ENCODE assay signal across 14 cellular contexts in the genomic region with DNA sequence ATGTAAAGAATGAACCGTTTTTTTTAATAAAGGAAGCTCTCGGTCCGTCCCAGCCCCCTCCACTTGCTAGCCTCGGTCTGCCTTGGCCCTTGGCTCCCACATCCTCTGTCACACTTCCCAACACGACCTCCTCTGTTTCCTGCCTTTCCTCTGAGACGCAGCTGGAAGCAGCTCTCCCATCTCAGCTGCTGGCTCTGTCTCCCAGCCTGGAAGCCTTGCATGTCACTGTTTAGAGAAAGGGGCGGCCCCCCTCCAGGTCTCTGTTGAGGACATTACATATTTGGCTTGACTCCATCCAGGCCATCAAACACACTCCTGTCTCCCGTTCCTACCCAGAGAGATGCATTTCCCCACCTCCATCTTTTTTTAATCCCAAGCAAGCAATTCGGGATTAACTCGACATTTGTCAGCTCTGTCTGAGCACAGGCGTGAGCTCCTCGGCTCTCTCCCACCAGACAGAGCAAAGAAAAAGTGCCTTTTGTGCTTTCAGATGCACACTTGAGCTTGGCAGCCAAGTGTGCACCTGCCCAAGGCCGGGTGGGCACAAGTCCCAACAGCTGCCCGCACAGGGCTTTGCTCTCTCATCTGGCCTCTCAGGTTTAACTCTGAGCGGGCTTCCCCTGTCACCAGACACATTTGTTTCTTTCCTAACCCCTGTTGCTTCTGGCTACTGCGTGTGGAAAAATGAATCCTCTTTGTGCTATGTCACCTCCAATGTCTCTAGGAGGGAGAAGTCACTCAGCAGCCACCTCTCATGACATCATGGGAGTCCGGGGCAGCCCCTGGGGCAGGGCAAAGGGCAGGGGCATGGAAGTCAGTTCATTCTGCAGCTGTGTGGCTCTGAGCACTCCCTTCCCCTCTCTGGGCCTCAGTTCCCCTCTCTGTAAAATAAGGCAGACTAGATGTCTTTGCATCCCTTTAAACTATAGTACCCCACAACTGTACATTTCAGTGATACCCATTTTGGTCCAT.
DNase-seq lines count a peak whose midpoint lies in the region; ATAC-seq lines count a peak whose summit lies in the region.
"Had no signal": no experiment of that assay in that cellular context is flagged by ENCODE, and none has a peak within 500 bp of the region (broad histone marks: within the 10 kb centered on the region; RNA-seq: fewer than 3 reads in every experiment).

No MANE protein-coding gene starts in this region.

- ATAC-seq in sciatic nerve: peak; percentile 65
- ATAC-seq: activated CD4-positive, CD25-positive, alpha-beta regulatory T cell treated with anti-CD3 and anti-CD28 coated beads, Interleukin-2, amount 50 U/mL, for 24 hours had no signal

- intact Hi-C loops in head of caudate nucleus (cut with DNase I): no loop called here
- intact Hi-C loops in sciatic nerve (cut with DNase I): no loop called here
- intact Hi-C loops in activated naive CD4-positive, alpha-beta T cell treated with anti-CD3 and anti-CD28 coated beads for 36 hours (cut with micrococcal nuclease): no loop called here

- H3K4me1 Mint-ChIP-seq in activated naive CD4-positive, alpha-beta T cell treated with anti-CD3 and anti-CD28 coated beads for 36 hours (ENCODE audit: low read depth): no peaks in the 10 kb centered on the region

- H3K27me3 Mint-ChIP-seq in activated naive CD4-positive, alpha-beta T cell treated with anti-CD3 and anti-CD28 coated beads for 36 hours (ENCODE audit: low read depth): peaks cover 23% of the 10 kb centered on the region

- H3K4me3 Mint-ChIP-seq in activated naive CD4-positive, alpha-beta T cell treated with anti-CD3 and anti-CD28 coated beads for 36 hours: no peak overlapping the region
- H3K4me3 Mint-ChIP-seq: activated T-cell treated with anti-CD3 and anti-CD28 coated beads, Interleukin-2, amount 50 U/mL, for 24 hours; neural crest cell had no signal

- no peak overlapping the region for H3K27ac Mint-ChIP-seq in activated naive CD4-positive, alpha-beta T cell treated with anti-CD3 and anti-CD28 coated beads for 36 hours
- H3K27ac Mint-ChIP-seq: activated T-cell treated with anti-CD3 and anti-CD28 coated beads, Interleukin-2, amount 50 U/mL, for 24 hours had no signal

- no peaks in the 10 kb centered on the region for H3K36me3 Mint-ChIP-seq in activated naive CD4-positive, alpha-beta T cell treated with anti-CD3 and anti-CD28 coated beads for 36 hours (ENCODE audit: low read depth)

- CTCF ChIA-PET in activated naive CD4-positive, alpha-beta T cell treated with anti-CD3 and anti-CD28 coated beads for 36 hours (lab: Charles Lee): interaction anchor here (1.0 kb wide), 1 partner anchor 33 kb away, joined by 3 read pairs; no protein-coding TSS in a partner anchor

- H3K9me3 Mint-ChIP-seq in activated naive CD4-positive, alpha-beta T cell treated with anti-CD3 and anti-CD28 coated beads for 36 hours: no peaks in the 10 kb centered on the region
- H3K9me3 Mint-ChIP-seq: activated T-cell treated with anti-CD3 and anti-CD28 coated beads, Interleukin-2, amount 50 U/mL, for 24 hours; neural crest cell had no signal

- DNase-seq in NCI-H1694 treated with DMSO at 0.1 percent for 48 hours (lab: John Stamatoyannopoulos, UW) (peak; percentile 24), NCI-H1694 (lab: John Stamatoyannopoulos, UW) (no peak), NCI-H510A treated with DMSO at 0.1 percent for 48 hours (lab: John Stamatoyannopoulos, UW) (peak; percentile 54), head of caudate nucleus (peak in 29 of 42 donors; percentile 26 to 73 (median 46)), sciatic nerve (ENCODE audit: low spot score) (no peak), 8988T (no peak), HCEC 1CT (no peak)
- no peak for DNase-seq in activated naive CD4-positive, alpha-beta T cell treated with anti-CD3 and anti-CD28 coated beads for 36 hours
- DNase-seq: activated T-cell treated with anti-CD3 and anti-CD28 coated beads, Interleukin-2, amount 50 U/mL, for 24 hours; amniotic stem cell; kidney; SW 1271 had no signal

Comparison
In these comparisons a context has a peak if more than half of its experiments do, and no peak if none do; other contexts are left out.
1. DNase-seq: peak in NCI-H1694 treated with DMSO at 0.1 percent for 48 hours (single experiment), NCI-H510A treated with DMSO at 0.1 percent for 48 hours (single experiment) and head of caudate nucleus (29 of 42); none in NCI-H1694 (single experiment), sciatic nerve (single experiment), 8988T (single experiment), HCEC 1CT (single experiment) and activated naive CD4-positive, alpha-beta T cell treated with anti-CD3 and anti-CD28 coated beads for 36 hours (single experiment).